Comparison of ENCODE assay signal across 32 cellular contexts in the genomic region with DNA sequence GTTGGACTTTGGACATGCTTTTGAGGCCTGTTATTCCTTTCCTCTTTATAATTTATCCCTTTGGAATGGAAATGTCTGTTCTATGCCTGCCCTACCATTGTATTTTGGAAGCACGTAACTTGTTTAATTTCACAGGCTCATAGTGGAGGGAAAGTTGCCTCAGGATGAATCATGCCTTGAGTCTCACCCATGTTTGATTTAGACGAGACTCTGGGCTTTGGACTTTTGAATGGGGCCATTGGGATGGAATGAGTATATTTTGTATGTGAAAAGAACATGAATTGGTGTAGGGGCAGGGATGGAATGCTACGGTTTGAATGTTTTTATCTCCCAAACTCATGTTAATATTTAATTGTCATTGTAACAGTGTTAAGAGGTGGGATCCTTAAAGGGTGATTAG. TPM values are rescaled to one million over a fixed set of nuclear protein-coding genes. Genes with fewer than 3 reads are reported as not detected.
DNase-seq lines count a peak whose midpoint lies in the region; ATAC-seq, FAIRE-seq and TF ChIP-seq lines count a peak whose summit lies in the region.
"Had no signal": no experiment of that assay in that cellular context is flagged by ENCODE, and none has a peak within 500 bp of the region (broad histone marks: within the 10 kb centered on the region; RNA-seq: fewer than 3 reads in every experiment).

No MANE protein-coding gene starts in this region.

- no peaks in the 10 kb centered on the region for H4K20me1 ChIP-seq in HepG2 (ENCODE audit: insufficient read depth, low read length)

- peaks cover 22% of the 10 kb centered on the region for H3K4me1 Mint-ChIP-seq in activated T-helper 1 cell treated with anti-CD3 and anti-CD28 coated beads, Interleukin-12 subunit alpha, Interleukin-12 subunit beta, Interleukin-2, Interleukin-4 antibody, amounts not matched to agents 30 ng/mL and 10 ng/mL and 1 ng/mL, durations not matched to agents 14 hours and 24 hours and 36 hours (ENCODE audit: low read depth)
- peaks cover 14% of the 10 kb centered on the region for H3K4me1 Mint-ChIP-seq in central memory CD8-positive, alpha-beta T cell
- H3K4me1 Mint-ChIP-seq in glutamatergic neuron (ENCODE audit: low read depth, unreplicated experiment) = no peaks in the 10 kb centered on the region

- 47% methylated on average over 3 of the region's 3 CpGs for WGBS in HepG2 (ENCODE audit: low lambda C conversion rate)
- 39% methylated on average over 3 of the region's 3 CpGs for WGBS in right lobe of liver (ENCODE audit: insufficient coverage, low coverage, low lambda C conversion rate, missing lambda C conversion rate)

- H3K36me3 ChIP-seq in HepG2 (replicated peaks in 1 of 2; ENCODE audit: control insufficient read depth in 1 of 2, insufficient read depth in 2 of 2, low read length in 2 of 2) (0 out of 5 replicates have a peak, but pooled peaks cover 0 to 3% of the 10 kb centered on the region in 2 experiments), right lobe of liver (no peaks in the 10 kb centered on the region), breast epithelium (no peaks in the 10 kb centered on the region)

- in situ Hi-C loops in HepG2 (cut with HindIII; ENCODE audit: extremely low pct_ligation_motif_present, low pct_unique_long_range_greater_than_20kb) = no loop called here

- H3K4me1 ChIP-seq in HepG2 (ENCODE audit: insufficient read depth, low read length) = peaks cover 37% of the 10 kb centered on the region
- peaks cover 0 to 25% (median 9%) of the 10 kb centered on the region in 4 donors for H3K4me1 ChIP-seq in right lobe of liver
- H3K4me1 ChIP-seq in breast epithelium = no peaks in the 10 kb centered on the region
- H3K4me1 ChIP-seq: BE2C, BLaER1 had no signal

- POLR2A ChIA-PET in HepG2 (lab: Yijun Ruan, JAX) = no interaction called here

- peaks cover 36% of the 10 kb centered on the region for H3K36me3 Mint-ChIP-seq in activated T-helper 1 cell treated with anti-CD3 and anti-CD28 coated beads, Interleukin-12 subunit alpha, Interleukin-12 subunit beta, Interleukin-2, Interleukin-4 antibody, amounts not matched to agents 30 ng/mL and 10 ng/mL and 1 ng/mL, durations not matched to agents 14 hours and 24 hours and 36 hours (ENCODE audit: low read depth)
- peaks cover 7% of the 10 kb centered on the region for H3K36me3 Mint-ChIP-seq in central memory CD8-positive, alpha-beta T cell (ENCODE audit: insufficient read depth)
- peaks cover 8% of the 10 kb centered on the region for H3K36me3 Mint-ChIP-seq in glutamatergic neuron (ENCODE audit: unreplicated experiment)

- H3K4me3 ChIP-seq in HepG2 (replicated peaks in 1 of 3; ENCODE audit: insufficient read depth in 1 of 3, low read depth in 2 of 3, low read length in 3 of 3) (no peak overlapping the region), right lobe of liver (no peak overlapping the region), breast epithelium (no peak overlapping the region)
- H3K4me3 ChIP-seq: BLaER1, GM12878 had no signal

- FAIRE-seq in HepG2 (lab: Jason Lieb, UNC) = no peak
- FAIRE-seq: A204.1, GM12878, GM12892, GM18507 had no signal

- H2AFZ ChIP-seq in HepG2 (ENCODE audit: low read length) = no peak overlapping the region

- ATAC-seq in HepG2 (peak; percentile 25; the same call in 2 of the 3 replicates), right lobe of liver (no peak)
- no peak for ATAC-seq in central memory CD8-positive, alpha-beta T cell (replicated peaks; ENCODE audit: extremely low read depth, poor library complexity, severe bottlenecking)
- ATAC-seq: GM12878 had no signal

- intact Hi-C loops in HepG2 (cut with micrococcal nuclease; ENCODE audit: unreplicated experiment) = no loop called here
- intact Hi-C loops in right lobe of liver (cut with DNase I) = loop anchor here in 1 of 2 donors (10.0 kb wide), 1 partner anchor 49 kb away; the partner anchor contains the start of gene TRAF2
- intact Hi-C loops in activated T-helper 1 cell treated with anti-CD3 and anti-CD28 coated beads, Interleukin-12 subunit alpha, Interleukin-12 subunit beta, Interleukin-2, Interleukin-4 antibody, amounts not matched to agents 30 ng/mL and 10 ng/mL and 1 ng/mL, durations not matched to agents 14 hours and 24 hours and 36 hours (cut with micrococcal nuclease) = no loop called here
- intact Hi-C loops in breast epithelium (cut with DNase I; ENCODE audit: low total_unique reads) = no loop called here

- TF ChIP-seq CTCF in HepG2 (CRISPR knock-in tag; IDR thresholded peaks at IDR 0.05) (no peak), right lobe of liver (IDR thresholded peaks at IDR 0.05) (no peak), breast epithelium (IDR thresholded peaks at IDR 0.05) (no peak), glutamatergic neuron (IDR thresholded peaks at IDR 0.05; ENCODE audit: partially characterized antibody, unreplicated experiment) (no peak)

- H3K27me3 Mint-ChIP-seq in activated T-helper 1 cell treated with anti-CD3 and anti-CD28 coated beads, Interleukin-12 subunit alpha, Interleukin-12 subunit beta, Interleukin-2, Interleukin-4 antibody, amounts not matched to agents 30 ng/mL and 10 ng/mL and 1 ng/mL, durations not matched to agents 14 hours and 24 hours and 36 hours (ENCODE audit: insufficient read depth) = no peaks in the 10 kb centered on the region
- H3K27me3 Mint-ChIP-seq in central memory CD8-positive, alpha-beta T cell = no peaks in the 10 kb centered on the region
- H3K27me3 Mint-ChIP-seq in glutamatergic neuron (ENCODE audit: unreplicated experiment) = peaks cover 9% of the 10 kb centered on the region
- H3K27me3 Mint-ChIP-seq: CD4-positive, alpha-beta memory T cell; CD4-positive, CD25-positive, alpha-beta regulatory T cell; CD8-positive, alpha-beta memory T cell had no signal

- H3K4me2 ChIP-seq in HepG2 (ENCODE audit: low read depth, low read length) = peak overlapping the region; percentile 37
- H3K4me2 ChIP-seq: BLaER1 had no signal

- no peak for TF ChIP-seq RAD21 in HepG2 (CRISPR knock-in tag; IDR thresholded peaks at IDR 0.05)

- TF ChIP-seq POLR2A in HepG2 (IDR thresholded peaks at IDR 0.05; ENCODE audit: insufficient read depth in 1 of 2, low read depth in 2 of 2, low read length in 2 of 2) (no peak), right lobe of liver (IDR thresholded peaks at IDR 0.05) (no peak), breast epithelium (IDR thresholded peaks at IDR 0.05) (no peak)

- TF ChIP-seq EP300 in HepG2 (IDR thresholded peaks at IDR 0.05; ENCODE audit: low read depth in 2 of 2, low read length in 2 of 2) (no peak), HepG2 (CRISPR knock-in tag; IDR thresholded peaks at IDR 0.05; ENCODE audit: borderline replicate concordance) (no peak)

- no peak overlapping the region for H3K4me3 Mint-ChIP-seq in activated T-helper 1 cell treated with anti-CD3 and anti-CD28 coated beads, Interleukin-12 subunit alpha, Interleukin-12 subunit beta, Interleukin-2, Interleukin-4 antibody, amounts not matched to agents 30 ng/mL and 10 ng/mL and 1 ng/mL, durations not matched to agents 14 hours and 24 hours and 36 hours
- H3K4me3 Mint-ChIP-seq in central memory CD8-positive, alpha-beta T cell = no peak overlapping the region
- H3K4me3 Mint-ChIP-seq in glutamatergic neuron (ENCODE audit: unreplicated experiment) = no peak overlapping the region
- H3K4me3 Mint-ChIP-seq: CD14-positive monocyte; CD4-positive, alpha-beta memory T cell; CD4-positive, CD25-positive, alpha-beta regulatory T cell had no signal

- H3K79me2 ChIP-seq in HepG2 (ENCODE audit: insufficient read depth, low read length) = no peaks in the 10 kb centered on the region

- H3K27ac ChIP-seq in HepG2 (ENCODE audit: extremely low read length, insufficient read depth, low read length) = no peak overlapping the region
- no peak overlapping the region for H3K27ac ChIP-seq in right lobe of liver
- H3K27ac ChIP-seq in breast epithelium = no peak overlapping the region
- H3K27ac ChIP-seq: BLaER1 had no signal

- CTCF ChIA-PET in HepG2 (lab: Yijun Ruan, JAX; ENCODE audit: low intra/inter-chr PET ratio, low total read pairs) = no interaction called here

- H3K27me3 ChIP-seq in HepG2 (ENCODE audit: control insufficient read depth in 1 of 2, insufficient read depth in 2 of 2, low read length in 2 of 2) (no peaks in the 10 kb centered on the region), right lobe of liver (no peaks in the 10 kb centered on the region), breast epithelium (no peaks in the 10 kb centered on the region)
- H3K27me3 ChIP-seq: BE2C, BLaER1 had no signal

- peak overlapping the region; percentile 40 for H3K27ac Mint-ChIP-seq in activated T-helper 1 cell treated with anti-CD3 and anti-CD28 coated beads, Interleukin-12 subunit alpha, Interleukin-12 subunit beta, Interleukin-2, Interleukin-4 antibody, amounts not matched to agents 30 ng/mL and 10 ng/mL and 1 ng/mL, durations not matched to agents 14 hours and 24 hours and 36 hours
- peak overlapping the region; percentile 41 for H3K27ac Mint-ChIP-seq in central memory CD8-positive, alpha-beta T cell (ENCODE audit: low read depth)
- no peak overlapping the region for H3K27ac Mint-ChIP-seq in glutamatergic neuron (ENCODE audit: unreplicated experiment)

- peak; percentile 37 for DNase-seq in HepG2 (ENCODE audit: low spot score)
- no peak for DNase-seq in right lobe of liver
- no peak for DNase-seq in activated T-helper 1 cell treated with anti-CD3 and anti-CD28 coated beads, Interleukin-12 subunit alpha, Interleukin-12 subunit beta, Interleukin-2, Interleukin-4 antibody, amounts not matched to agents 30 ng/mL and 10 ng/mL and 1 ng/mL, durations not matched to agents 14 hours and 24 hours and 36 hours (ENCODE audit: low spot score)
- no peak for DNase-seq in central memory CD8-positive, alpha-beta T cell (ENCODE audit: low spot score in 2 of 2)
- no peak for DNase-seq in breast epithelium (ENCODE audit: low spot score in 2 of 2)
- DNase-seq in glutamatergic neuron = no peak
- DNase-seq in NCI-H82 (lab: John Stamatoyannopoulos, UW) = no peak
- DNase-seq: 8988T; ACHN; BE2C; C1 segment of cervical spinal cord; CD4-positive, alpha-beta memory T cell; CD4-positive, CD25-positive, alpha-beta regulatory T cell; COR-L47; DMS 273 treated with DMSO at 0.1 percent for 48 hours; DMS153; DMS53; DMS79; DND-41; EL; GDM1 had no signal

- H3K9me3 ChIP-seq in HepG2 (ENCODE audit: low read length) (no peaks in the 10 kb centered on the region), right lobe of liver (no peaks in the 10 kb centered on the region), breast epithelium (no peaks in the 10 kb centered on the region)
- H3K9me3 ChIP-seq: BE2C had no signal

- no TSS peak for BruUV-seq in HepG2 (replicated peaks; lab: Mats Ljungman, UMichigan)

- H3K9ac ChIP-seq in HepG2 (ENCODE audit: insufficient read depth, low read depth, low read length) = no peak overlapping the region
- H3K9ac ChIP-seq: BLaER1 had no signal

- no peaks in the 10 kb centered on the region for H3K9me3 Mint-ChIP-seq in activated T-helper 1 cell treated with anti-CD3 and anti-CD28 coated beads, Interleukin-12 subunit alpha, Interleukin-12 subunit beta, Interleukin-2, Interleukin-4 antibody, amounts not matched to agents 30 ng/mL and 10 ng/mL and 1 ng/mL, durations not matched to agents 14 hours and 24 hours and 36 hours
- H3K9me3 Mint-ChIP-seq in central memory CD8-positive, alpha-beta T cell = no peaks in the 10 kb centered on the region
- peaks cover 16% of the 10 kb centered on the region for H3K9me3 Mint-ChIP-seq in glutamatergic neuron (ENCODE audit: unreplicated experiment)
- H3K9me3 Mint-ChIP-seq: CD8-positive, alpha-beta memory T cell had no signal

RNA-seq across cellular contexts. Expression of gene FBXW5, which starts 10.3 kb away (rescaled TPM):
- 47.4 and 60.4 TPM in 2 replicates for total RNA-seq in HepG2 (2016; rRNA removed; fragmentation: Illumina TruSeq; extraction: Trizol)
- total RNA-seq in HepG2 (2016; cell fraction: cytosol; rRNA removed; fragmentation: Illumina TruSeq; extraction: Trizol; ENCODE audit: low read depth) = 101 and 115 TPM in 2 replicates
- 43.2 and 63.0 TPM in 2 replicates for total RNA-seq in HepG2 (2016; cell fraction: insoluble cytoplasmic fraction; rRNA removed; fragmentation: Illumina TruSeq; extraction: Trizol)
- 157 and 168 TPM in 2 replicates for total RNA-seq in HepG2 (2016; cell fraction: membrane; rRNA removed; fragmentation: Illumina TruSeq; extraction: Trizol)
- total RNA-seq in HepG2 (2016; cell fraction: nucleus; rRNA removed; fragmentation: Illumina TruSeq; extraction: Trizol) = 38.4 and 45.7 TPM in 2 replicates
- 52.0 and 76.2 TPM in 2 replicates for polyA plus RNA-seq in HepG2 (2011; rRNA removed)
- 70.1 and 111 TPM in 2 replicates for polyA plus RNA-seq in HepG2 (2011; cell fraction: cytosol; rRNA removed)
- polyA plus RNA-seq in HepG2 (2011; cell fraction: nucleus; rRNA removed) = 318 and 399 TPM in 2 replicates
- polyA plus RNA-seq in HepG2 (2012) = 33.4 and 43.8 TPM in 2 replicates
- 106 and 116 TPM in 2 replicates for polyA plus RNA-seq in HepG2 (2016; cell fraction: cytosol; fragmentation: Illumina TruSeq; extraction: Trizol; ENCODE audit: low read depth)
- 41.2 and 50.1 TPM in 2 replicates for polyA plus RNA-seq in HepG2 (2016; cell fraction: insoluble cytoplasmic fraction; fragmentation: Illumina TruSeq; extraction: Trizol; ENCODE audit: low read depth)
- 127 and 134 TPM in 2 replicates for polyA plus RNA-seq in HepG2 (2016; cell fraction: membrane; fragmentation: Illumina TruSeq; extraction: Trizol; ENCODE audit: low read depth)
- polyA plus RNA-seq in HepG2 (2016; cell fraction: nucleus; fragmentation: Illumina TruSeq; extraction: Trizol; ENCODE audit: insufficient read depth, low read depth) = 94.3 and 97.4 TPM in 2 replicates
- polyA minus RNA-seq in HepG2 (2011; rRNA and poly(A)+ RNA removed; ENCODE audit: low replicate concordance) = 183 and 195 TPM in 2 replicates
- 55.6 and 63.5 TPM in 2 replicates for polyA minus RNA-seq in HepG2 (2011; cell fraction: cytosol; rRNA and poly(A)+ RNA removed)
- 34.1 and 36.8 TPM in 2 replicates for polyA minus RNA-seq in HepG2 (2011; cell fraction: nucleus; rRNA and poly(A)+ RNA removed)
- 100 to 1,000 TPM in 3 of 6 experiments, 10 to 100 TPM in 3; 84.0 to 290 (median 97.4) TPM for total RNA-seq in right lobe of liver
- total RNA-seq in activated T-helper 1 cell treated with anti-CD3 and anti-CD28 coated beads, Interleukin-12 subunit alpha, Interleukin-12 subunit beta, Interleukin-2, Interleukin-4 antibody, amounts not matched to agents 30 ng/mL and 10 ng/mL and 1 ng/mL, durations not matched to agents 14 hours and 24 hours and 36 hours = 92.5 and 96.2 TPM in 2 replicates
- 100 to 1,000 TPM; 103 to 183 (median 126) TPM for total RNA-seq in breast epithelium
- 77.9 TPM for total RNA-seq in glutamatergic neuron (ENCODE audit: unreplicated experiment)

RNA-seq across cellular contexts. Expression of gene C8G, which starts 10.8 kb away (rescaled TPM):
- total RNA-seq in HepG2 (2016; rRNA removed; fragmentation: Illumina TruSeq; extraction: Trizol) (2.0 and 4.9 TPM in 2 replicates), right lobe of liver (100 to 1,000 TPM; 248 to 755 (median 453) TPM), breast epithelium (not detected), glutamatergic neuron (ENCODE audit: unreplicated experiment) (14.5 TPM)
- 1.2 and 2.9 TPM in 2 replicates for total RNA-seq in HepG2 (2016; cell fraction: cytosol; rRNA removed; fragmentation: Illumina TruSeq; extraction: Trizol; ENCODE audit: low read depth)
- 1.4 and 4.7 TPM in 2 replicates for total RNA-seq in HepG2 (2016; cell fraction: insoluble cytoplasmic fraction; rRNA removed; fragmentation: Illumina TruSeq; extraction: Trizol)
- 2.1 and 3.5 TPM in 2 replicates for total RNA-seq in HepG2 (2016; cell fraction: membrane; rRNA removed; fragmentation: Illumina TruSeq; extraction: Trizol)
- 6.1 and 7.0 TPM in 2 replicates for total RNA-seq in HepG2 (2016; cell fraction: nucleus; rRNA removed; fragmentation: Illumina TruSeq; extraction: Trizol)
- polyA plus RNA-seq in HepG2 (2011; rRNA removed) = 12.8 and 18.3 TPM in 2 replicates
- polyA plus RNA-seq in HepG2 (2011; cell fraction: cytosol; rRNA removed) = 8.9 and 13.0 TPM in 2 replicates
- 94.5 and 107 TPM in 2 replicates for polyA plus RNA-seq in HepG2 (2011; cell fraction: nucleus; rRNA removed)
- 15.3 and 17.5 TPM in 2 replicates for polyA plus RNA-seq in HepG2 (2012)
- 2.1 and 2.6 TPM in 2 replicates for polyA plus RNA-seq in HepG2 (2016; cell fraction: cytosol; fragmentation: Illumina TruSeq; extraction: Trizol; ENCODE audit: low read depth)
- polyA plus RNA-seq in HepG2 (2016; cell fraction: insoluble cytoplasmic fraction; fragmentation: Illumina TruSeq; extraction: Trizol; ENCODE audit: low read depth) = 2.3 and 2.4 TPM in 2 replicates
- 2.2 and 3.1 TPM in 2 replicates for polyA plus RNA-seq in HepG2 (2016; cell fraction: membrane; fragmentation: Illumina TruSeq; extraction: Trizol; ENCODE audit: low read depth)
- polyA plus RNA-seq in HepG2 (2016; cell fraction: nucleus; fragmentation: Illumina TruSeq; extraction: Trizol; ENCODE audit: insufficient read depth, low read depth) = 10.1 and 13.4 TPM in 2 replicates
- 0.70 and 11.9 TPM in 2 replicates for polyA minus RNA-seq in HepG2 (2011; rRNA and poly(A)+ RNA removed; ENCODE audit: low replicate concordance)
- polyA minus RNA-seq in HepG2 (2011; cell fraction: cytosol; rRNA and poly(A)+ RNA removed) = 3.6 and 6.2 TPM in 2 replicates
- polyA minus RNA-seq in HepG2 (2011; cell fraction: nucleus; rRNA and poly(A)+ RNA removed) = 7.0 and 7.2 TPM in 2 replicates
- 0.56 and 1.5 TPM in 2 replicates for total RNA-seq in activated T-helper 1 cell treated with anti-CD3 and anti-CD28 coated beads, Interleukin-12 subunit alpha, Interleukin-12 subunit beta, Interleukin-2, Interleukin-4 antibody, amounts not matched to agents 30 ng/mL and 10 ng/mL and 1 ng/mL, durations not matched to agents 14 hours and 24 hours and 36 hours
- total RNA-seq: Daoy, G401 had no signal
- polyA plus RNA-seq: CD8-positive, alpha-beta memory T cell had no signal

RNA-seq across cellular contexts. Expression of gene LCN12, which starts 17.8 kb away (rescaled TPM):
- 1.2 and 3.4 TPM in 2 replicates for total RNA-seq in HepG2 (2016; rRNA removed; fragmentation: Illumina TruSeq; extraction: Trizol)
- total RNA-seq in HepG2 (2016; cell fraction: cytosol; rRNA removed; fragmentation: Illumina TruSeq; extraction: Trizol; ENCODE audit: low read depth) = 0.97 TPM in 1 of 2 replicates, not detected in the other
- total RNA-seq in HepG2 (2016; cell fraction: insoluble cytoplasmic fraction; rRNA removed; fragmentation: Illumina TruSeq; extraction: Trizol) = 0.89 and 3.4 TPM in 2 replicates
- total RNA-seq in HepG2 (2016; cell fraction: membrane; rRNA removed; fragmentation: Illumina TruSeq; extraction: Trizol) = 1.1 and 1.4 TPM in 2 replicates
- total RNA-seq in HepG2 (2016; cell fraction: nucleus; rRNA removed; fragmentation: Illumina TruSeq; extraction: Trizol) = 4.3 and 4.4 TPM in 2 replicates
- 6.9 and 7.5 TPM in 2 replicates for polyA plus RNA-seq in HepG2 (2011; rRNA removed)
- 1.1 and 1.6 TPM in 2 replicates for polyA plus RNA-seq in HepG2 (2011; cell fraction: cytosol; rRNA removed)
- 68.8 and 75.7 TPM in 2 replicates for polyA plus RNA-seq in HepG2 (2011; cell fraction: nucleus; rRNA removed)
- polyA plus RNA-seq in HepG2 (2012) = 5.5 and 6.7 TPM in 2 replicates
- polyA plus RNA-seq in HepG2 (2016; cell fraction: cytosol; fragmentation: Illumina TruSeq; extraction: Trizol; ENCODE audit: low read depth) = 0.62 and 0.70 TPM in 2 replicates
- 1.5 and 1.7 TPM in 2 replicates for polyA plus RNA-seq in HepG2 (2016; cell fraction: insoluble cytoplasmic fraction; fragmentation: Illumina TruSeq; extraction: Trizol; ENCODE audit: low read depth)
- polyA plus RNA-seq in HepG2 (2016; cell fraction: membrane; fragmentation: Illumina TruSeq; extraction: Trizol; ENCODE audit: low read depth) = 1.4 and 1.7 TPM in 2 replicates
- 23.3 and 27.4 TPM in 2 replicates for polyA plus RNA-seq in HepG2 (2016; cell fraction: nucleus; fragmentation: Illumina TruSeq; extraction: Trizol; ENCODE audit: insufficient read depth, low read depth)
- 3.2 and 7.0 TPM in 2 replicates for polyA minus RNA-seq in HepG2 (2011; rRNA and poly(A)+ RNA removed; ENCODE audit: low replicate concordance)
- polyA minus RNA-seq in HepG2 (2011; cell fraction: cytosol; rRNA and poly(A)+ RNA removed) = 1.6 and 3.5 TPM in 2 replicates
- polyA minus RNA-seq in HepG2 (2011; cell fraction: nucleus; rRNA and poly(A)+ RNA removed) = 5.3 and 7.7 TPM in 2 replicates
- total RNA-seq in right lobe of liver = 10 to 100 TPM in 5 of 6 experiments, 1 to 10 TPM in 1; 2.7 to 36.4 (median 20.3) TPM
- total RNA-seq in activated T-helper 1 cell treated with anti-CD3 and anti-CD28 coated beads, Interleukin-12 subunit alpha, Interleukin-12 subunit beta, Interleukin-2, Interleukin-4 antibody, amounts not matched to agents 30 ng/mL and 10 ng/mL and 1 ng/mL, durations not matched to agents 14 hours and 24 hours and 36 hours = 1.8 and 1.9 TPM in 2 replicates
- total RNA-seq in breast epithelium = 1 to 10 TPM in 2 of 3 donors, not detected in 1; 1.8 to 5.6 TPM
- 2.9 TPM for total RNA-seq in glutamatergic neuron (ENCODE audit: unreplicated experiment)
- total RNA-seq: A673, Daoy, G401 had no signal
- polyA plus RNA-seq: AG04450; CD14-positive monocyte; CD4-positive, alpha-beta memory T cell; CD4-positive, CD25-positive, alpha-beta regulatory T cell; CD8-positive, alpha-beta memory T cell had no signal

RNA-seq across cellular contexts. Expression of gene PTGDS, which starts 43.1 kb away (rescaled TPM):
- total RNA-seq in HepG2 (2016; rRNA removed; fragmentation: Illumina TruSeq; extraction: Trizol) = 0.33 TPM in 1 of 2 replicates, not detected in the other
- not detected in 2 replicates for total RNA-seq in HepG2 (2016; cell fraction: cytosol; rRNA removed; fragmentation: Illumina TruSeq; extraction: Trizol; ENCODE audit: low read depth)
- total RNA-seq in HepG2 (2016; cell fraction: insoluble cytoplasmic fraction; rRNA removed; fragmentation: Illumina TruSeq; extraction: Trizol) = not detected in 2 replicates
- not detected in 2 replicates for total RNA-seq in HepG2 (2016; cell fraction: membrane; rRNA removed; fragmentation: Illumina TruSeq; extraction: Trizol)
- total RNA-seq in HepG2 (2016; cell fraction: nucleus; rRNA removed; fragmentation: Illumina TruSeq; extraction: Trizol) = not detected in 2 replicates
- 0.31 and 0.50 TPM in 2 replicates for polyA plus RNA-seq in HepG2 (2011; rRNA removed)
- polyA plus RNA-seq in HepG2 (2011; cell fraction: cytosol; rRNA removed) = 0.12 and 0.13 TPM in 2 replicates
- polyA plus RNA-seq in HepG2 (2011; cell fraction: nucleus; rRNA removed) = 0.90 and 1.8 TPM in 2 replicates
- polyA plus RNA-seq in HepG2 (2012) = not detected in 2 replicates
- polyA plus RNA-seq in HepG2 (2016; cell fraction: cytosol; fragmentation: Illumina TruSeq; extraction: Trizol; ENCODE audit: low read depth) = not detected in 2 replicates
- not detected in 2 replicates for polyA plus RNA-seq in HepG2 (2016; cell fraction: insoluble cytoplasmic fraction; fragmentation: Illumina TruSeq; extraction: Trizol; ENCODE audit: low read depth)
- not detected in 2 replicates for polyA plus RNA-seq in HepG2 (2016; cell fraction: membrane; fragmentation: Illumina TruSeq; extraction: Trizol; ENCODE audit: low read depth)
- polyA plus RNA-seq in HepG2 (2016; cell fraction: nucleus; fragmentation: Illumina TruSeq; extraction: Trizol; ENCODE audit: insufficient read depth, low read depth) = not detected in 2 replicates
- 4.6 TPM in 1 of 2 replicates, not detected in the other for polyA minus RNA-seq in HepG2 (2011; rRNA and poly(A)+ RNA removed; ENCODE audit: low replicate concordance)
- polyA minus RNA-seq in HepG2 (2011; cell fraction: cytosol; rRNA and poly(A)+ RNA removed) = not detected in 2 replicates
- not detected in 2 replicates for polyA minus RNA-seq in HepG2 (2011; cell fraction: nucleus; rRNA and poly(A)+ RNA removed)
- 10 to 100 TPM in 2 of 6 experiments, 1 to 10 TPM in 4; 4.3 to 21.9 (median 6.0) TPM for total RNA-seq in right lobe of liver
- 0.36 TPM in 1 of 2 replicates, not detected in the other for total RNA-seq in activated T-helper 1 cell treated with anti-CD3 and anti-CD28 coated beads, Interleukin-12 subunit alpha, Interleukin-12 subunit beta, Interleukin-2, Interleukin-4 antibody, amounts not matched to agents 30 ng/mL and 10 ng/mL and 1 ng/mL, durations not matched to agents 14 hours and 24 hours and 36 hours
- total RNA-seq in breast epithelium = 10 to 100 TPM; 46.7 to 72.6 (median 48.2) TPM
- not detected for total RNA-seq in glutamatergic neuron (ENCODE audit: unreplicated experiment)
- total RNA-seq: A673, Daoy, G401, GM12878 had no signal
- polyA plus RNA-seq: GM12878 had no signal

RNA-seq across cellular contexts. Expression of gene TRAF2, which starts 47.9 kb away (rescaled TPM):
- total RNA-seq in HepG2 (2016; rRNA removed; fragmentation: Illumina TruSeq; extraction: Trizol) = 13.4 and 13.6 TPM in 2 replicates
- 2.6 and 2.9 TPM in 2 replicates for total RNA-seq in HepG2 (2016; cell fraction: cytosol; rRNA removed; fragmentation: Illumina TruSeq; extraction: Trizol; ENCODE audit: low read depth)
- 12.1 and 13.9 TPM in 2 replicates for total RNA-seq in HepG2 (2016; cell fraction: insoluble cytoplasmic fraction; rRNA removed; fragmentation: Illumina TruSeq; extraction: Trizol)
- 4.8 and 6.0 TPM in 2 replicates for total RNA-seq in HepG2 (2016; cell fraction: membrane; rRNA removed; fragmentation: Illumina TruSeq; extraction: Trizol)
- total RNA-seq in HepG2 (2016; cell fraction: nucleus; rRNA removed; fragmentation: Illumina TruSeq; extraction: Trizol) = 10.7 and 13.3 TPM in 2 replicates
- 12.4 and 15.5 TPM in 2 replicates for polyA plus RNA-seq in HepG2 (2011; rRNA removed)
- 8.6 and 12.5 TPM in 2 replicates for polyA plus RNA-seq in HepG2 (2011; cell fraction: cytosol; rRNA removed)
- polyA plus RNA-seq in HepG2 (2011; cell fraction: nucleus; rRNA removed) = 30.8 and 35.5 TPM in 2 replicates
- 7.0 and 8.7 TPM in 2 replicates for polyA plus RNA-seq in HepG2 (2012)
- 1.7 and 2.3 TPM in 2 replicates for polyA plus RNA-seq in HepG2 (2016; cell fraction: cytosol; fragmentation: Illumina TruSeq; extraction: Trizol; ENCODE audit: low read depth)
- 11.2 and 13.9 TPM in 2 replicates for polyA plus RNA-seq in HepG2 (2016; cell fraction: insoluble cytoplasmic fraction; fragmentation: Illumina TruSeq; extraction: Trizol; ENCODE audit: low read depth)
- 3.5 and 4.0 TPM in 2 replicates for polyA plus RNA-seq in HepG2 (2016; cell fraction: membrane; fragmentation: Illumina TruSeq; extraction: Trizol; ENCODE audit: low read depth)
- 24.7 and 26.6 TPM in 2 replicates for polyA plus RNA-seq in HepG2 (2016; cell fraction: nucleus; fragmentation: Illumina TruSeq; extraction: Trizol; ENCODE audit: insufficient read depth, low read depth)
- 25.6 and 44.8 TPM in 2 replicates for polyA minus RNA-seq in HepG2 (2011; rRNA and poly(A)+ RNA removed; ENCODE audit: low replicate concordance)
- polyA minus RNA-seq in HepG2 (2011; cell fraction: cytosol; rRNA and poly(A)+ RNA removed) = 10.1 and 12.2 TPM in 2 replicates
- polyA minus RNA-seq in HepG2 (2011; cell fraction: nucleus; rRNA and poly(A)+ RNA removed) = 13.0 and 15.2 TPM in 2 replicates
- 1 to 10 TPM; 5.8 to 8.8 (median 7.1) TPM for total RNA-seq in right lobe of liver
- total RNA-seq in activated T-helper 1 cell treated with anti-CD3 and anti-CD28 coated beads, Interleukin-12 subunit alpha, Interleukin-12 subunit beta, Interleukin-2, Interleukin-4 antibody, amounts not matched to agents 30 ng/mL and 10 ng/mL and 1 ng/mL, durations not matched to agents 14 hours and 24 hours and 36 hours = 67.4 and 76.3 TPM in 2 replicates
- total RNA-seq in breast epithelium = 1 to 10 TPM; 3.4 to 8.9 (median 8.5) TPM
- 27.3 TPM for total RNA-seq in glutamatergic neuron (ENCODE audit: unreplicated experiment)

Comparison
In these comparisons a context has a peak if more than half of its experiments do, and no peak if none do; other contexts are left out.
1. RNA of gene C8G, which starts 10.8 kb away (total RNA-seq): 248 to 755 TPM in right lobe of liver; 14.5 TPM in glutamatergic neuron (single experiment), 1.2 to 7.0 TPM in HepG2, 0.56 to 1.5 TPM in activated T-helper 1 cell treated with anti-CD3 and anti-CD28 coated beads, Interleukin-12 subunit alpha, Interleukin-12 subunit beta, Interleukin-2, Interleukin-4 antibody, amounts not matched to agents 30 ng/mL and 10 ng/mL and 1 ng/mL, durations not matched to agents 14 hours and 24 hours and 36 hours and not detected in breast epithelium; every median in the first group is over 10 times any median in the second.